Comparison of ENCODE assay signal across 2 cellular contexts in the genomic region with DNA sequence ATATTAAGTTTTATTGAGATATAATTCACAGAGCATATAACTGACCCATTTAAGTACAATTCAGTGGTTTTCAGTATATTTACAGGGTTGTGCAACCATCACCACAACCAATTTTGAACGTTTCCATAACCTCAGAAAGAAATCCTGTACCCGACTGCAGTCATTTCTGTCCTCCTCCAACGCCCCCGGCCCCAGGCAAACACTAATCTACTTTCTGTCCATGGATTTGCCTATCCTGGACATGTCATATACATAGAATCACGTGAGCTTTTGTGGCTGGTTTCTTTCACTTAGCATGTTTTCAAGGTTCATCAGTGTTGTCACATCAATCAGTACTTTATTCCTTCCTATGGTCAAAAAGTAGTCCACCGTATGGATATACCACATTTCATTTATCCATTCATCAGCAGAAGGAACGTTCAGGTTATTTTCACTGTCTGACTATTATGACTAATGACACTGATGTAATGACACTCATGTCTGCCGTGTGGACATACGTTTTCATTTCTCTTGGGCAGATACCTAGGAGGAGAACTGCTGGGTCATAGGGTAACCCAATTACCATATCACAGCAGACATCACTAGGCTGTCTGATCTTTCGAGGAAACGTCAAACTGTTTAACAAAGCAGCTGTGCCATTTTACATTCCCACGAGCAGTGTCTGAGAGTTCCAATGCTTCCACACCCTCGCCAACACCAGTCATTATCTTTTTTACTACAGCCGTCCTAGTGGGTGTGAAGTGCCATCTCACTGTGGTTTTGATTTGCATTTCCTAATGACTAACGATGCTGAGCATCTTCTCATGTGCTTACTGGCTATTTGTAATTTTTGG.
TF ChIP-seq lines count a peak whose summit lies in the region.

No MANE protein-coding gene starts in this region.

TF ChIP-seq in SK-N-SH, 30 proteins besides CTCF, POLR2A, EP300 and RAD21 (continues in another document):
- TF ChIP-seq FOSL2 (IDR thresholded peaks at IDR 0.05; ENCODE audit: borderline replicate concordance, low read depth) (no peak), REST (IDR thresholded peaks at IDR 0.05; ENCODE audit: low read depth, low read length) (no peak), RCOR1 (IDR thresholded peaks at IDR 0.05; ENCODE audit: low read length) (peak; percentile 99), RFX5 (IDR thresholded peaks at IDR 0.05; ENCODE audit: low read length) (no peak), USF1 (IDR thresholded peaks at IDR 0.05; ENCODE audit: borderline replicate concordance, low read depth) (no peak), MEF2A (IDR thresholded peaks at IDR 0.05; ENCODE audit: borderline replicate concordance, low read depth) (no peak), FOXJ3 (CRISPR knock-in tag; IDR thresholded peaks at IDR 0.05) (peak; percentile 76; the same call in 1 of the 2 replicates), MXI1 (IDR thresholded peaks at IDR 0.05; ENCODE audit: low read depth, low read length) (peak; percentile 47; the same call in 1 of the 2 replicates), SIN3A (IDR thresholded peaks at IDR 0.05; ENCODE audit: borderline replicate concordance, low read depth, low read length) (no peak), SMC3 (IDR thresholded peaks at IDR 0.05; ENCODE audit: low read depth, low read length) (no peak), POLR2AphosphoS5 (IDR thresholded peaks at IDR 0.05; ENCODE audit: low read depth, low read length) (peak; percentile 41; the same call in 1 of the 2 replicates), EZH2phosphoT487 (IDR thresholded peaks at IDR 0.05; ENCODE audit: borderline replicate concordance, low read depth) (no peak), FOXM1 (IDR thresholded peaks at IDR 0.05; ENCODE audit: low read depth) (no peak), TCF12 (IDR thresholded peaks at IDR 0.05) (0 out of 2 replicates have a peak, but pooled peaks have one; percentile 31), ELF1 (IDR thresholded peaks at IDR 0.05) (no peak), TEAD4 (IDR thresholded peaks at IDR 0.05; ENCODE audit: borderline replicate concordance, insufficient read depth) (no peak), YY1 (IDR thresholded peaks at IDR 0.05; ENCODE audit: low read depth) (no peak), TAF1 (IDR thresholded peaks at IDR 0.05; ENCODE audit: borderline replicate concordance, low read depth, low read length) (no peak), GABPA (IDR thresholded peaks at IDR 0.05; ENCODE audit: low read depth) (no peak), IRF3 (IDR thresholded peaks at IDR 0.05; ENCODE audit: low read depth, low read length) (no peak)
- TF ChIP-seq, protein P1, sequence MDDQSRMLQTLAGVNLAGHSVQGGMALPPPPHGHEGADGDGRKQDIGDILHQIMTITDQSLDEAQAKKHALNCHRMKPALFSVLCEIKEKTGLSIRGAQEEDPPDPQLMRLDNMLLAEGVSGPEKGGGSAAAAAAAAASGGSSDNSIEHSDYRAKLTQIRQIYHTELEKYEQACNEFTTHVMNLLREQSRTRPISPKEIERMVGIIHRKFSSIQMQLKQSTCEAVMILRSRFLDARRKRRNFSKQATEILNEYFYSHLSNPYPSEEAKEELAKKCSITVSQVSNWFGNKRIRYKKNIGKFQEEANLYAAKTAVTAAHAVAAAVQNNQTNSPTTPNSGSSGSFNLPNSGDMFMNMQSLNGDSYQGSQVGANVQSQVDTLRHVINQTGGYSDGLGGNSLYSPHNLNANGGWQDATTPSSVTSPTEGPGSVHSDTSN (IDR thresholded peaks at IDR 0.05), result no peak
- TF ChIP-seq, protein P2, sequence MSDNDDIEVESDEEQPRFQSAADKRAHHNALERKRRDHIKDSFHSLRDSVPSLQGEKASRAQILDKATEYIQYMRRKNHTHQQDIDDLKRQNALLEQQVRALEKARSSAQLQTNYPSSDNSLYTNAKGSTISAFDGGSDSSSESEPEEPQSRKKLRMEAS (IDR thresholded peaks at IDR 0.05; ENCODE audit: low read depth), result no peak
- TF ChIP-seq, protein P3, sequence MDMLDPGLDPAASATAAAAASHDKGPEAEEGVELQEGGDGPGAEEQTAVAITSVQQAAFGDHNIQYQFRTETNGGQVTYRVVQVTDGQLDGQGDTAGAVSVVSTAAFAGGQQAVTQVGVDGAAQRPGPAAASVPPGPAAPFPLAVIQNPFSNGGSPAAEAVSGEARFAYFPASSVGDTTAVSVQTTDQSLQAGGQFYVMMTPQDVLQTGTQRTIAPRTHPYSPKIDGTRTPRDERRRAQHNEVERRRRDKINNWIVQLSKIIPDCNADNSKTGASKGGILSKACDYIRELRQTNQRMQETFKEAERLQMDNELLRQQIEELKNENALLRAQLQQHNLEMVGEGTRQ (IDR thresholded peaks at IDR 0.05; ENCODE audit: borderline replicate concordance, low read depth, low read length), result no peak

TF ChIP-seq in GM12878, 131 proteins besides CTCF, POLR2A, EP300 and RAD21:
- TF ChIP-seq SMARCA5 (IDR thresholded peaks at IDR 0.05) (no peak), JUNB (IDR thresholded peaks at IDR 0.05) (peak; percentile 17), POU2F2 (IDR thresholded peaks at IDR 0.05; ENCODE audit: borderline replicate concordance, low read depth, low read length) (0 out of 3 replicates have a peak, but pooled peaks have one; percentile 36)
